In the genomic region with DNA sequence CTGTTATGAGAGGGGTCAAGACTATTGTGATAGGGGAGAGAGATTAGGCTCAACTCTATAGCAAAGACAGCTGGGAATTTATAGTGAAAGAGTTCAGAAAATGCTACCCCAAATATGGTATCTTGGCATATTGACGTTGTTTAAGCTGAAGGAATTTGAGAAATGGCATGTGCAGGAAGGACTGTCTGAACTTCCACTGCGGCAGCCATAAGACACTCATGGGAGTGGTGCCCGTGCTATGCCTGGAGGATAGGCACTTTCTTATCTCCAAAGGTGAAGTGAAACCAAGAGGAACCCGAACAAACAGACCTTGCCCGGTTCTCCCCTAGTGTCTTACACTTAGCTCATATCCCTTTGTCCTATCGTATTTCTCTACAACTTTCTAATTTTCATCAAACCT, we compare ENCODE assay signal across 32 cellular contexts.
"Had no signal": no experiment of that assay in that cellular context is flagged by ENCODE, and none has a peak within 500 bp of the region (broad histone marks: within the 10 kb centered on the region; RNA-seq: fewer than 3 reads in every experiment).

No MANE protein-coding gene starts in this region.

- H3K27me3 Mint-ChIP-seq: activated B cell treated with CpG ODN at 0.5 μM for 24 hours; activated CD8-positive, alpha-beta T cell treated with anti-CD3 and anti-CD28 coated beads for 36 hours; activated naive CD4-positive, alpha-beta T cell treated with anti-CD3 and anti-CD28 coated beads, Interleukin-2, amount 50 U/mL, for 24 hours; activated naive CD8-positive, alpha-beta T cell treated with anti-CD3 and anti-CD28 coated beads for 36 hours; activated naive CD8-positive, alpha-beta T cell treated with anti-CD3 and anti-CD28 coated beads, Interleukin-2, amount 50 U/mL, for 24 hours; activated T-helper 17 cell treated with anti-CD3 and anti-CD28 coated beads, Interleukin-2, amount 50 U/mL, for 72 hours; effector memory CD8-positive, alpha-beta T cell had no signal

- FAIRE-seq: colon had no signal

- H3K36me3 ChIP-seq: adrenal gland, esophagus muscularis mucosa, gastrocnemius medialis, WERI-Rb-1 had no signal

- DNase-seq: activated B cell treated with CpG ODN at 0.5 μM for 24 hours; activated CD4-positive, alpha-beta T cell treated with anti-CD3 and anti-CD28 coated beads for 48 hours; activated CD4-positive, alpha-beta T cell treated with anti-CD3 and anti-CD28 coated beads, Interleukin-2, amount 50 U/mL, for 1 hour; activated CD4-positive, alpha-beta T cell treated with anti-CD3 and anti-CD28 coated beads, Interleukin-2, amount 50 U/mL, for 48 hours; activated CD8-positive, alpha-beta memory T cell treated with anti-CD3 and anti-CD28 coated beads for 24 hours; activated CD8-positive, alpha-beta T cell treated with anti-CD3 and anti-CD28 coated beads for 36 hours; activated effector memory CD4-positive, alpha-beta T cell treated with Interleukin-2 at 50 U/mL for 16 hours; activated gamma-delta T cell treated with Interleukin-2 at 50 U/mL for 16 hours; activated naive CD4-positive, alpha-beta T cell treated with Interleukin-2 at 50 U/mL for 16 hours; activated naive CD8-positive, alpha-beta T cell treated with anti-CD3 and anti-CD28 coated beads for 36 hours; activated naive CD8-positive, alpha-beta T cell treated with anti-CD3 and anti-CD28 coated beads, Interleukin-2, amount 50 U/mL, for 24 hours; activated T-cell treated with anti-CD3 and anti-CD28 coated beads, Interleukin-2, amount 50 U/mL, for 4 hours; adrenal gland; amygdala; aorta; body of pancreas; caudate nucleus; cortex of kidney; dermis blood vessel endothelial cell; effector CD4-positive, alpha-beta T cell; effector memory CD8-positive, alpha-beta T cell; erythroblast; foreskin keratinocyte; gastrocnemius medialis; glutamatergic neuron; T-helper 2 cell; WERI-Rb-1 had no signal

- ATAC-seq: activated CD4-positive, CD25-positive, alpha-beta regulatory T cell treated with anti-CD3 and anti-CD28 coated beads, Interleukin-2, amount 50 U/mL, for 24 hours; activated CD8-positive, alpha-beta T cell treated with anti-CD3 and anti-CD28 coated beads for 36 hours; activated naive CD8-positive, alpha-beta T cell treated with anti-CD3 and anti-CD28 coated beads, Interleukin-2, amount 50 U/mL, for 24 hours; activated T-cell treated with anti-CD3 and anti-CD28 coated beads, Interleukin-2, amount 50 U/mL, for 4 hours; activated T-helper 17 cell treated with anti-CD3 and anti-CD28 coated beads, Interleukin-2, amount 50 U/mL, for 72 hours; body of pancreas; effector memory CD8-positive, alpha-beta T cell; foreskin keratinocyte; gastrocnemius medialis had no signal

- H3K27me3 ChIP-seq: adrenal gland, body of pancreas, esophagus muscularis mucosa, foreskin keratinocyte, gastrocnemius medialis had no signal

- H3K4me1 ChIP-seq: adrenal gland, esophagus muscularis mucosa, foreskin keratinocyte, gastrocnemius medialis had no signal

- H3K4me1 Mint-ChIP-seq: activated B cell treated with CpG ODN at 0.5 μM for 24 hours; activated naive CD4-positive, alpha-beta T cell treated with anti-CD3 and anti-CD28 coated beads, Interleukin-2, amount 50 U/mL, for 24 hours; activated naive CD8-positive, alpha-beta T cell treated with anti-CD3 and anti-CD28 coated beads for 36 hours; activated naive CD8-positive, alpha-beta T cell treated with anti-CD3 and anti-CD28 coated beads, Interleukin-2, amount 50 U/mL, for 24 hours; activated T-helper 17 cell treated with anti-CD3 and anti-CD28 coated beads, Interleukin-2, amount 50 U/mL, for 72 hours had no signal

- H3K27ac Mint-ChIP-seq: activated B cell treated with CpG ODN at 0.5 μM for 24 hours; activated CD8-positive, alpha-beta T cell treated with anti-CD3 and anti-CD28 coated beads for 36 hours; activated naive CD4-positive, alpha-beta T cell treated with anti-CD3 and anti-CD28 coated beads, Interleukin-2, amount 50 U/mL, for 24 hours; activated naive CD8-positive, alpha-beta T cell treated with anti-CD3 and anti-CD28 coated beads for 36 hours; activated naive CD8-positive, alpha-beta T cell treated with anti-CD3 and anti-CD28 coated beads, Interleukin-2, amount 50 U/mL, for 24 hours; activated T-helper 17 cell treated with anti-CD3 and anti-CD28 coated beads, Interleukin-2, amount 50 U/mL, for 72 hours; effector memory CD8-positive, alpha-beta T cell had no signal

- H3K4me3 ChIP-seq: adrenal gland, body of pancreas, esophagus muscularis mucosa, gastrocnemius medialis had no signal

- H3K4me3 Mint-ChIP-seq: activated B cell treated with CpG ODN at 0.5 μM for 24 hours; activated CD8-positive, alpha-beta T cell treated with anti-CD3 and anti-CD28 coated beads for 36 hours; activated naive CD4-positive, alpha-beta T cell treated with anti-CD3 and anti-CD28 coated beads, Interleukin-2, amount 50 U/mL, for 24 hours; activated naive CD8-positive, alpha-beta T cell treated with anti-CD3 and anti-CD28 coated beads for 36 hours; activated naive CD8-positive, alpha-beta T cell treated with anti-CD3 and anti-CD28 coated beads, Interleukin-2, amount 50 U/mL, for 24 hours; activated T-cell treated with anti-CD3 and anti-CD28 coated beads, Interleukin-2, amount 50 U/mL, for 4 hours; activated T-helper 17 cell treated with anti-CD3 and anti-CD28 coated beads, Interleukin-2, amount 50 U/mL, for 72 hours; effector memory CD8-positive, alpha-beta T cell had no signal

- H3K27ac ChIP-seq: adrenal gland, body of pancreas, esophagus muscularis mucosa, foreskin keratinocyte, gastrocnemius medialis, WERI-Rb-1 had no signal

- H3K9me3 ChIP-seq: body of pancreas, gastrocnemius medialis had no signal
